27 cellular contexts compared by ENCODE assay signal in the genomic region with DNA sequence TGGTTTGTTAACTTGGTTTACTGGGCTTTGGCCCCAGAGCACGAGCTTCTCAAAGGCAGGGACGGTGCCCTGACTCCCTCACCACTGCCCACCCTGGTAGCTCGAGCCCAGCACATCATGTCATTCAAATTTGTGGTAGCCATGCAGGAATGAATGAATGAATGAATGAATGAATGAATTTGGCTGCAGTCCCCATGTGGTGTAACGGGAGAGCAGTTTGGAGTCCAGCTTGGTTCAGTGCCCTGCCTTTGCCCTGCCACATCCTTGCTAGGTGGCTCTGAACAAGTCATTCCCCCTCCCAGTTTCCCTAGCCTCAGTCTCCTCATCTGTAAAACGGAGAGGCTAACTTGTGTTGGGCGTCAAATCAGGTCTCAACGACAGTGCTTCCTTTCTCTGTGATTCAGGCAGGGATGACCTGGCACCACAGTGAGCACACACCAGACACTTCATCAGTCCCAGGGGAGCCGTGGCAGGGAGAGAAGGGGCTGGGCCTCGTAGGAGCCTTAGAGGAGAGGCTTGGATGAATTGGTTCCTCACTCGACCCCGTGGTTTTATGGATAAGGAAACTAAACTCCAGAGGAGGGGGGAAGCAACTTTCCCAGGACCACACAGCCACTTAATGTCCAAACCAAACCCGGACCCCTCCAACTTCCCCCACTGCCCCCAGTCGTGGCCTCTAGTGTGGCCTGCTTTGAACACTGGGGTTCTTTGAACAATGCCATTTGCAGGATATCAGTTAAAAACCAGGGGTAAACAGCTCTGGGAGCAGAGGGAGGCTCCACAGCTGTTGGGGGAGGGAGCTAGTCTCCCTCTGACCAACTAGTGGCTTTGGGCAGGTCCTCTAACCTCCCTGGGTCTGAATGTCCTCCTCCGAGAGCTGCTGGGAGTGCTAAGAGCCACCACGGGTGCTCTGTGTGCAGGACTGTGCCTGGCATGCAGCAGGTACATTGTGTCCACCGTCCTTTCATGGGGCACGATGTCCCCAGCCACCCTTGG.
DNase-seq lines count a peak whose midpoint lies in the region; ATAC-seq and FAIRE-seq lines count a peak whose summit lies in the region.
"Had no signal": no experiment of that assay in that cellular context is flagged by ENCODE, and none has a peak within 500 bp of the region (broad histone marks: within the 10 kb centered on the region; RNA-seq: fewer than 3 reads in every experiment).

No MANE protein-coding gene starts in this region.

- H3K36me3 ChIP-seq in BLaER1 treated with 17β-estradiol and CSF1 and Interleukin-3, amounts not matched to agents 10 nM and 100 nM = no peaks in the 10 kb centered on the region
- no peaks in the 10 kb centered on the region for H3K36me3 ChIP-seq in naive thymus-derived CD4-positive, alpha-beta T cell (ENCODE audit: control insufficient read depth in 2 of 3, insufficient read depth in 3 of 3, low read length in 3 of 3)
- H3K36me3 ChIP-seq: esophagus squamous epithelium had no signal

- no peaks in the 10 kb centered on the region for H3K9me3 ChIP-seq in BLaER1 treated with 17β-estradiol and CSF1 and Interleukin-3, amounts not matched to agents 10 nM and 100 nM (replicated peaks in 1 of 11)
- H3K9me3 ChIP-seq in naive thymus-derived CD4-positive, alpha-beta T cell (ENCODE audit: control insufficient read depth in 2 of 3, low read length in 3 of 3) = no peaks in the 10 kb centered on the region
- H3K9me3 ChIP-seq: esophagus squamous epithelium had no signal

- no peak for FAIRE-seq in RCC 7860 (lab: Jason Lieb, UNC)
- FAIRE-seq: astrocyte, frontal cortex, G401.6, GM19239 had no signal

- CTCF ChIA-PET in T-cell (lab: Charles Lee) = no interaction called here
- CTCF ChIA-PET in naive thymus-derived CD4-positive, alpha-beta T cell (lab: Charles Lee) = interaction anchor here (0.6 kb wide), 1 partner anchor 215 kb away, joined by 3 read pairs; no protein-coding TSS in a partner anchor

- POLR2A ChIA-PET in T-cell (lab: Charles Lee) = no interaction called here
- POLR2A ChIA-PET in naive thymus-derived CD4-positive, alpha-beta T cell (lab: Charles Lee) = interaction anchor here (0.5 to 1.2 kb wide), 4 partner anchors 16 to 294 kb away, joined by 3 to 4 read pairs (median 3); no protein-coding TSS in a partner anchor

- ATAC-seq in T-cell (replicated peaks in 1 of 4) (no peak), HG03280 (IDR thresholded peaks at IDR 0.05; ENCODE audit: unreplicated experiment) (no peak)
- no peak for ATAC-seq in naive thymus-derived CD4-positive, alpha-beta T cell
- ATAC-seq: activated CD8-positive, alpha-beta T cell treated with anti-CD3 and anti-CD28 coated beads for 36 hours; left colon; stimulated activated effector memory CD8-positive, alpha-beta T cell treated with anti-CD3 and anti-CD28 coated beads, Interleukin-12 subunit alpha, Interleukin-12 subunit beta, amount 100 ng/mL, for 72 hours had no signal

- H3K9ac ChIP-seq in BLaER1 treated with 17β-estradiol and CSF1 and Interleukin-3, amounts not matched to agents 10 nM and 100 nM = no peak overlapping the region

- no peak overlapping the region for H3K4me3 ChIP-seq in BLaER1 treated with 17β-estradiol and CSF1 and Interleukin-3, amounts not matched to agents 10 nM and 100 nM
- no peak overlapping the region for H3K4me3 ChIP-seq in naive thymus-derived CD4-positive, alpha-beta T cell (ENCODE audit: low read length)
- H3K4me3 ChIP-seq: esophagus squamous epithelium had no signal

- peak; percentile 48 for DNase-seq in COLO829 (ENCODE audit: low spot score)
- DNase-seq in T-cell = no peak
- DNase-seq in naive thymus-derived CD4-positive, alpha-beta T cell = no peak
- no peak for DNase-seq in NCI-H2029 treated with DMSO at 0.1 percent for 48 hours (lab: John Stamatoyannopoulos, UW)
- no peak for DNase-seq in RCC 7860 (ENCODE audit: low spot score)
- DNase-seq: activated CD8-positive, alpha-beta T cell treated with anti-CD3 and anti-CD28 coated beads for 36 hours; activated naive CD8-positive, alpha-beta T cell treated with anti-CD3 and anti-CD28 coated beads, Interleukin-2, amount 10 ng/mL, durations not matched to agents 7 days and 5 days; central memory CD4-positive, alpha-beta T cell; endodermal cell; esophagus squamous epithelium; H9; immature natural killer cell; left colon; posterior cingulate gyrus; stimulated activated CD4-positive, alpha-beta T cell treated with anti-CD3 and anti-CD28 coated beads, Interleukin-2, amount 100 ng/mL, for 48 hours; substantia nigra; SW 1271 had no signal

- H3K4me3 Mint-ChIP-seq in T-cell = peak overlapping the region in 1 of 3 donors; percentile 28
- H3K4me3 Mint-ChIP-seq in naive thymus-derived CD4-positive, alpha-beta T cell = peak overlapping the region in 7 of 10 donors; percentile 9 to 92 (median 86)
- H3K4me3 Mint-ChIP-seq: activated CD8-positive, alpha-beta T cell treated with anti-CD3 and anti-CD28 coated beads for 36 hours; activated naive CD8-positive, alpha-beta T cell treated with anti-CD3 and anti-CD28 coated beads, Interleukin-2, amount 10 ng/mL, durations not matched to agents 7 days and 5 days; endodermal cell; IgD-negative memory B cell; immature natural killer cell; memory B cell; stimulated activated effector memory CD8-positive, alpha-beta T cell treated with anti-CD3 and anti-CD28 coated beads, Interleukin-12 subunit alpha, Interleukin-12 subunit beta, amount 100 ng/mL, for 72 hours had no signal

- no peaks in the 10 kb centered on the region; a peak in 1 of 22 replicates for H4K20me1 ChIP-seq in BLaER1 treated with 17β-estradiol and CSF1 and Interleukin-3, amounts not matched to agents 10 nM and 100 nM

- H3K27me3 Mint-ChIP-seq in T-cell = peaks cover 0 to 4% of the 10 kb centered on the region in 2 donors
- H3K27me3 Mint-ChIP-seq in naive thymus-derived CD4-positive, alpha-beta T cell = peaks cover 0 to 11% (median 0%) of the 10 kb centered on the region in 5 donors

- H3K27me3 ChIP-seq in BLaER1 treated with 17β-estradiol and CSF1 and Interleukin-3, amounts not matched to agents 10 nM and 100 nM = peaks cover 0 to 7% (median 3%) of the 10 kb centered on the region in 11 experiments; a peak in 8 of 22 replicates
- no peaks in the 10 kb centered on the region for H3K27me3 ChIP-seq in naive thymus-derived CD4-positive, alpha-beta T cell (ENCODE audit: control insufficient read depth in 2 of 2, insufficient read depth in 2 of 2, low read length in 2 of 2)

- peaks cover 57 to 60% (median 57%) of the 10 kb centered on the region in 3 donors for H3K4me1 Mint-ChIP-seq in T-cell
- H3K4me1 Mint-ChIP-seq in naive thymus-derived CD4-positive, alpha-beta T cell = peaks cover 34 to 71% (median 54%) of the 10 kb centered on the region in 7 donors

- H3K4me2 ChIP-seq in BLaER1 treated with 17β-estradiol and CSF1 and Interleukin-3, amounts not matched to agents 10 nM and 100 nM = peak overlapping the region; percentile 1 to 59 (median 36); a peak in 19 of 22 replicates

- H3K27ac ChIP-seq in BLaER1 treated with 17β-estradiol and CSF1 and Interleukin-3, amounts not matched to agents 10 nM and 100 nM = no peak overlapping the region
- peak overlapping the region; percentile 54 for H3K27ac ChIP-seq in naive thymus-derived CD4-positive, alpha-beta T cell (ENCODE audit: low read depth, low read length)
- H3K27ac ChIP-seq: esophagus squamous epithelium had no signal

- H3K36me3 Mint-ChIP-seq in T-cell = peaks cover 6% of the 10 kb centered on the region
- peaks cover 0 to 13% (median 3%) of the 10 kb centered on the region in 5 donors for H3K36me3 Mint-ChIP-seq in naive thymus-derived CD4-positive, alpha-beta T cell
- H3K36me3 Mint-ChIP-seq: activated naive CD8-positive, alpha-beta T cell treated with anti-CD3 and anti-CD28 coated beads, Interleukin-2, amount 10 ng/mL, durations not matched to agents 7 days and 5 days; IgD-negative memory B cell; immature natural killer cell; stimulated activated effector memory CD8-positive, alpha-beta T cell treated with anti-CD3 and anti-CD28 coated beads, Interleukin-12 subunit alpha, Interleukin-12 subunit beta, amount 100 ng/mL, for 72 hours had no signal

- H3K9me3 Mint-ChIP-seq in T-cell = no peaks in the 10 kb centered on the region
- H3K9me3 Mint-ChIP-seq in naive thymus-derived CD4-positive, alpha-beta T cell = no peaks in the 10 kb centered on the region
- H3K9me3 Mint-ChIP-seq: activated CD8-positive, alpha-beta T cell treated with anti-CD3 and anti-CD28 coated beads for 36 hours; activated naive CD8-positive, alpha-beta T cell treated with anti-CD3 and anti-CD28 coated beads, Interleukin-2, amount 10 ng/mL, durations not matched to agents 7 days and 5 days; activated T-helper 2 cell treated with anti-CD3 and anti-CD28 coated beads, Interferon-gamma antibody, Interleukin-2, Interleukin-4, amounts not matched to agents 10 μg/mL and 5 μg/mL and 100 μg/mL, durations not matched to agents 14 hours and 24 hours and 36 hours; endodermal cell; H9; IgD-negative memory B cell; immature natural killer cell; memory B cell; stimulated activated effector memory CD8-positive, alpha-beta T cell treated with anti-CD3 and anti-CD28 coated beads, Interleukin-12 subunit alpha, Interleukin-12 subunit beta, amount 100 ng/mL, for 72 hours had no signal

- H3K4me1 ChIP-seq in BLaER1 treated with 17β-estradiol and CSF1 and Interleukin-3, amounts not matched to agents 10 nM and 100 nM = peaks cover 0 to 31% (median 28%) of the 10 kb centered on the region in 10 experiments; a peak in 17 of 20 replicates
- H3K4me1 ChIP-seq in naive thymus-derived CD4-positive, alpha-beta T cell (ENCODE audit: control insufficient read depth in 2 of 2, insufficient read depth in 2 of 2, low read length in 2 of 2) = peaks cover 15 to 52% of the 10 kb centered on the region in 2 donors

- intact Hi-C loops in naive thymus-derived CD4-positive, alpha-beta T cell (cut with micrococcal nuclease) = no loop called here

- peak overlapping the region; percentile 88 to 96 for H3K27ac Mint-ChIP-seq in T-cell
- peak overlapping the region; percentile 29 to 97 (median 95) for H3K27ac Mint-ChIP-seq in naive thymus-derived CD4-positive, alpha-beta T cell
- H3K27ac Mint-ChIP-seq: activated CD8-positive, alpha-beta T cell treated with anti-CD3 and anti-CD28 coated beads for 36 hours; activated naive CD8-positive, alpha-beta T cell treated with anti-CD3 and anti-CD28 coated beads, Interleukin-2, amount 10 ng/mL, durations not matched to agents 7 days and 5 days; activated T-helper 2 cell treated with anti-CD3 and anti-CD28 coated beads, Interferon-gamma antibody, Interleukin-2, Interleukin-4, amounts not matched to agents 10 μg/mL and 5 μg/mL and 100 μg/mL, durations not matched to agents 14 hours and 24 hours and 36 hours; endodermal cell; immature natural killer cell; memory B cell had no signal
